8 cellular contexts compared by ENCODE assay signal in the genomic region with DNA sequence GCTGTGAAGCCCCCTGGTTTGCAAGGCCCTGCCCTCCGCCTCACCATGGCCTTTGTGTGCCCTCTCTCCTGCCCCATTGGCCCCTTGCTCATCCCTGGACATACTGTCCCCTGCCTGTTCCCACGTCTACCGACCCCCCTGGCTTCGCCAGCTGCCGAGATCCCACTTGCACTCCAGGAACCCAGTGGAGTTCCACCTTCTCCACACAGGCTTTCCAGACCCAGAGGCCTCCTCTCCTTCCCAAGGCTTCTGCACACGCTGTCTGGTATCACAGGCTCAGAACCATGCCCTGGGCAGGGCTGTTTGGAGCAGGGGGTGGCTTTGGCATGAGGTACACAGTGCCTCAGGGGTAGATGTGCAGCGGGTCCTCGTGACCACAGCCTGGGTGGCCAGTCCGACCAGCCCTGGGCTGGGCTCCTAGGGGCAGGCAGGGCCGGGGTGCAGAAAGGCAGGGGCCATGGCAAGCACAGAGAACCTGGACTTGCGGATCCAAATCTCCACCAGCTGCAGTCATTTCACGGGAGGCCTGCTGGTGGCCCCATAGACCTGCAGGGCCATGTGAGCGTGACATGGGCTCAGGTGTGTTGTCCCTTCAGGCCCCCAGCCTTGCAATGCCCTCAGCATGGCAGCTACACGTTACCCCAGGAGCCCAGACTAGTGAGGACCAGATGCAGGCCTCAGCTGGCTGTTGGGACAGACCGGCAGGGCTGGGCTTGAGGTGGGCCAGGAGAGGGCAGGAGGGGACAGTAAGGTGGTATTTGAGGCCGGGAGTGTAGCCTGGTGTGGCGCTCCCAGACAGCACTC. TPM values are rescaled to one million over a fixed set of nuclear protein-coding genes. Genes with fewer than 3 reads are reported as not detected.
DNase-seq lines count a peak whose midpoint lies in the region; ATAC-seq and TF ChIP-seq lines count a peak whose summit lies in the region.

No MANE protein-coding gene starts in this region.

- H3K4me1 ChIP-seq in heart right ventricle (peaks cover 60 to 100% (median 89%) of the 10 kb centered on the region in 9 donors), spleen (peaks cover 96 to 100% (median 100%) of the 10 kb centered on the region in 6 donors)

- no peak for TF ChIP-seq POLR2A in spleen (IDR thresholded peaks at IDR 0.05)

- TF ChIP-seq CTCF in GM13977 (IDR thresholded peaks at IDR 0.05; ENCODE audit: extremely low read depth, insufficient read depth, missing control alignments) (peak; percentile 17), VCaP (conservative IDR thresholded peaks at IDR 0.05) (no peak), heart right ventricle (IDR thresholded peaks at IDR 0.05) (no peak), spleen (IDR thresholded peaks at IDR 0.05 in 8 of 11, conservative IDR thresholded peaks at IDR 0.05 in 3 of 11) (no peak)

- no peak for DNase-seq in GM13977 (ENCODE audit: low spot score)
- peak in 1 of 2 donors; percentile 11 for DNase-seq in heart right ventricle
- peak; percentile 82 for DNase-seq in spleen
- DNase-seq in HPDE6-E6E7 (ENCODE audit: extremely low spot score) = no peak
- no peak for DNase-seq in AG08395 (ENCODE audit: low spot score)
- no peak for DNase-seq in activated gamma-delta T cell treated with Interleukin-2 at 50 U/mL for 16 hours

- H3K9me3 ChIP-seq in heart right ventricle (no peaks in the 10 kb centered on the region), spleen (no peaks in the 10 kb centered on the region)

- H3K27ac ChIP-seq in VCaP = peak overlapping the region; percentile 100
- H3K27ac ChIP-seq in heart right ventricle = peak overlapping the region; percentile 30 to 98 (median 90)
- peak overlapping the region; percentile 89 to 100 (median 97) for H3K27ac ChIP-seq in spleen

- 80 to 88% methylated on average over 17 of the region's 17 CpGs for WGBS in heart right ventricle, 2 donors
- 65 to 80% (median 72%) methylated on average over 16 to 17 of the region's 17 CpGs for WGBS in spleen, 5 donors

- in situ Hi-C loops in GM13977 (cut with MboI; ENCODE audit: low pct_unique_long_range_greater_than_20kb, low sequenced_read_pairs, unreplicated experiment) = no loop called here

- H3K36me3 ChIP-seq in heart right ventricle (peaks cover 0 to 62% (median 16%) of the 10 kb centered on the region in 9 donors), spleen (peaks cover 7 to 92% (median 28%) of the 10 kb centered on the region in 6 donors)

- intact Hi-C loops in heart right ventricle (cut with DNase I) (no loop called here), spleen (cut with DNase I; ENCODE audit: low total_unique reads) (no loop called here)

- H3K4me3 ChIP-seq in heart right ventricle = peak overlapping the region in 2 of 10 donors; percentile 25 to 37
- peak overlapping the region in 3 of 8 donors; percentile 15 to 81 (median 29) for H3K4me3 ChIP-seq in spleen

- no peaks in the 10 kb centered on the region for H3K27me3 ChIP-seq in heart right ventricle
- H3K27me3 ChIP-seq in spleen (replicated peaks in 1 of 7) = no peaks in the 10 kb centered on the region

- ATAC-seq in heart right ventricle = no peak
- no peak for ATAC-seq in HG02798 (IDR thresholded peaks at IDR 0.05; ENCODE audit: poor library complexity, unreplicated experiment)

RNA-seq across cellular contexts. Expression of a gene that starts 9.5 kb away (rescaled TPM):
- 10 to 100 TPM; 34.2 to 60.9 (median 44.0) TPM for total RNA-seq in heart right ventricle
- polyA plus RNA-seq in heart right ventricle = 10 to 100 TPM; 48.0 to 65.0 TPM
- 100 to 1,000 TPM; 168 to 301 (median 263) TPM for total RNA-seq in spleen
- polyA plus RNA-seq in spleen = 100 to 1,000 TPM; 119 to 270 (median 192) TPM

RNA-seq across cellular contexts. Expression of a gene that starts 13.3 kb away (rescaled TPM):
- total RNA-seq in heart right ventricle = 10 to 100 TPM in 6 of 10 donors, 1 to 10 TPM in 4; 7.9 to 21.0 (median 12.3) TPM
- polyA plus RNA-seq in heart right ventricle = 10 to 100 TPM; 14.2 to 39.4 TPM
- 100 to 1,000 TPM in 5 of 7 donors, 10 to 100 TPM in 2; 67.3 to 151 (median 124) TPM for total RNA-seq in spleen
- polyA plus RNA-seq in spleen = 100 to 1,000 TPM in 2 of 3 donors, 10 to 100 TPM in 1; 65.2 to 138 (median 129) TPM

RNA-seq across cellular contexts. Expression of a gene that starts 27.5 kb away (rescaled TPM):
- total RNA-seq in heart right ventricle (10 to 100 TPM; 11.9 to 21.2 (median 15.6) TPM), spleen (10 to 100 TPM; 14.6 to 31.8 (median 22.9) TPM)
- polyA plus RNA-seq in heart right ventricle (10 to 100 TPM in 1 of 2 donors, 1 to 10 TPM in 1; 7.8 to 15.5 TPM), spleen (10 to 100 TPM in 1 of 3 donors, 1 to 10 TPM in 2; 4.3 to 11.1 (median 5.9) TPM)
